2 cellular contexts compared by ENCODE assay signal in the genomic region with DNA sequence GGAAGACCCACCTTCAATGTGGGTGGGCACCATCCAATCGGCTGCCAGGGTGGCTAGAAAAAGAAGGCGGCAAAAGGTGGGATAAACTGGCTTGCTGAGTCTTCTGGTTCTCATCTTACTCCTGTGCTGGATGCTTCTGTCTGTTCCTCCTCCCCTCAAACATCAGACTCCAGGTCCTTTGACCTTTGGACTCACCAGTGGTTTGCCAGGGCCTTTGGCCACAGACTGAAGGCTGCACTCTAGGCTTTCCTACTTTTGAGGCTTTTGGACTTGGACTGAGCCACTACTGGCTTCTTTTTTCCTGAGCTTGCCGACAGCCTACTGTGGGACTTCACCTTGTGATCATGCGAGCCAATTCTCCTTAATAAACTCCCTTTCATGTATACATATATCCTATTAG.
TF ChIP-seq lines count a peak whose summit lies in the region.

No MANE protein-coding gene starts in this region.

TF ChIP-seq in A549, 52 proteins besides CTCF, POLR2A, EP300 and RAD21:
- no peak for TF ChIP-seq BHLHE40 (IDR thresholded peaks at IDR 0.05; ENCODE audit: low read depth, low read length)
- no peak for TF ChIP-seq RNF2 (IDR thresholded peaks at IDR 0.05; ENCODE audit: borderline replicate concordance, low read depth)
- TF ChIP-seq NFE2L2 (conservative IDR thresholded peaks at IDR 0.05; ENCODE audit: low read length) = no peak
- TF ChIP-seq RCOR1 (IDR thresholded peaks at IDR 0.05; ENCODE audit: low read depth, low read length) = no peak
- TF ChIP-seq MYC (IDR thresholded peaks at IDR 0.05; ENCODE audit: borderline replicate concordance, low read length) = no peak
- no peak for TF ChIP-seq ZFP36 (IDR thresholded peaks at IDR 0.05; ENCODE audit: borderline replicate concordance, partially characterized antibody)
TF ChIP-seq in A549: peak in this region for 0.

TF ChIP-seq in H1, 55 proteins besides CTCF, POLR2A, EP300 and RAD21:
- TF ChIP-seq CTBP2 (IDR thresholded peaks at IDR 0.05; ENCODE audit: borderline replicate concordance, insufficient read depth, insufficient read length, low read length) = no peak
- TF ChIP-seq MAFK (IDR thresholded peaks at IDR 0.05; ENCODE audit: low read depth, low read length) = no peak
- no peak for TF ChIP-seq NRF1 (IDR thresholded peaks at IDR 0.05; ENCODE audit: low read depth, low read length)
- TF ChIP-seq PHF8 (conservative IDR thresholded peaks at IDR 0.05; ENCODE audit: low read depth, low read length) = no peak
- TF ChIP-seq, protein P1, sequence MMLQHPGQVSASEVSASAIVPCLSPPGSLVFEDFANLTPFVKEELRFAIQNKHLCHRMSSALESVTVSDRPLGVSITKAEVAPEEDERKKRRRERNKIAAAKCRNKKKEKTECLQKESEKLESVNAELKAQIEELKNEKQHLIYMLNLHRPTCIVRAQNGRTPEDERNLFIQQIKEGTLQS (IDR thresholded peaks at IDR 0.05; ENCODE audit: insufficient read depth, low read depth, low read length) = no peak
- TF ChIP-seq, protein P2, sequence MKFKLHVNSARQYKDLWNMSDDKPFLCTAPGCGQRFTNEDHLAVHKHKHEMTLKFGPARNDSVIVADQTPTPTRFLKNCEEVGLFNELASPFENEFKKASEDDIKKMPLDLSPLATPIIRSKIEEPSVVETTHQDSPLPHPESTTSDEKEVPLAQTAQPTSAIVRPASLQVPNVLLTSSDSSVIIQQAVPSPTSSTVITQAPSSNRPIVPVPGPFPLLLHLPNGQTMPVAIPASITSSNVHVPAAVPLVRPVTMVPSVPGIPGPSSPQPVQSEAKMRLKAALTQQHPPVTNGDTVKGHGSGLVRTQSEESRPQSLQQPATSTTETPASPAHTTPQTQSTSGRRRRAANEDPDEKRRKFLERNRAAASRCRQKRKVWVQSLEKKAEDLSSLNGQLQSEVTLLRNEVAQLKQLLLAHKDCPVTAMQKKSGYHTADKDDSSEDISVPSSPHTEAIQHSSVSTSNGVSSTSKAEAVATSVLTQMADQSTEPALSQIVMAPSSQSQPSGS (IDR thresholded peaks at IDR 0.05; ENCODE audit: low read length) = no peak
